ENCODE assay signal across 1 cellular context in the genomic region with DNA sequence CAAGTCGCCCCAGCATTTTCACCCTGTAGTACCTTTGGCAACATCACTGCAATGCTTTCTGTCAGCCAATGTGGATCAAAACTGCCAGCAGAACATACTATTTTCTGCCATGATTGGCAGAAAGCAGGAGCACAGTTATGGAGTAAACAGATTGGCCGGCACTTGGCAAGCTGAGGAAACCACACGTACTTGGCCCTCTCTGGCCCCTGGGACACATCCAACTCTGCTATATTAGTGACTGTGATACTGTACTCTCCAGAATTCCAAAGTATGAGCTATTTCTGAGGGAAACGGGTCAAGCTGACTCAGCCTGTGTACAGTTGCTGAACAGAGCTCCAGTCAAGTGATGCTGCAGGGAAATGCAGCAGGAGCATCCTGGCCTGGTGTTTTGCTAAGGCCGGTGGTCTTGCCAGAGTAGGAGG.
TF ChIP-seq lines count a peak whose summit lies in the region.

No MANE protein-coding gene starts in this region.

TF ChIP-seq in SK-N-SH, 30 proteins besides CTCF, POLR2A, EP300 and RAD21 (continued from another document):
- TF ChIP-seq MXI1 (IDR thresholded peaks at IDR 0.05; ENCODE audit: low read depth, low read length) (no peak), CHD2 (IDR thresholded peaks at IDR 0.05; ENCODE audit: low read length, partially characterized antibody) (no peak), MEF2A (IDR thresholded peaks at IDR 0.05; ENCODE audit: borderline replicate concordance, low read depth) (peak; percentile 94), JUND (IDR thresholded peaks at IDR 0.05) (peak; percentile 91), SIN3A (IDR thresholded peaks at IDR 0.05; ENCODE audit: borderline replicate concordance, low read depth, low read length) (peak; percentile 72; the same call in 1 of the 2 replicates), GABPA (IDR thresholded peaks at IDR 0.05; ENCODE audit: low read depth) (no peak), YY1 (IDR thresholded peaks at IDR 0.05; ENCODE audit: low read depth) (peak; percentile 57; the same call in 1 of the 2 replicates), GATA2 (CRISPR knock-in tag; IDR thresholded peaks at IDR 0.05) (no peak), NFIC (IDR thresholded peaks at IDR 0.05; ENCODE audit: borderline replicate concordance) (peak; percentile 99), SMC3 (IDR thresholded peaks at IDR 0.05; ENCODE audit: low read depth, low read length) (no peak), POLR2AphosphoS5 (IDR thresholded peaks at IDR 0.05; ENCODE audit: low read depth, low read length) (peak; percentile 74; the same call in 1 of the 2 replicates), RXRA (IDR thresholded peaks at IDR 0.05; ENCODE audit: borderline replicate concordance, low read depth) (peak; percentile 89; the same call in 1 of the 2 replicates), NRF1 (IDR thresholded peaks at IDR 0.05; ENCODE audit: low read depth, low read length) (no peak), ELF1 (IDR thresholded peaks at IDR 0.05) (peak; percentile 40; the same call in 1 of the 2 replicates)
- TF ChIP-seq, protein P1, sequence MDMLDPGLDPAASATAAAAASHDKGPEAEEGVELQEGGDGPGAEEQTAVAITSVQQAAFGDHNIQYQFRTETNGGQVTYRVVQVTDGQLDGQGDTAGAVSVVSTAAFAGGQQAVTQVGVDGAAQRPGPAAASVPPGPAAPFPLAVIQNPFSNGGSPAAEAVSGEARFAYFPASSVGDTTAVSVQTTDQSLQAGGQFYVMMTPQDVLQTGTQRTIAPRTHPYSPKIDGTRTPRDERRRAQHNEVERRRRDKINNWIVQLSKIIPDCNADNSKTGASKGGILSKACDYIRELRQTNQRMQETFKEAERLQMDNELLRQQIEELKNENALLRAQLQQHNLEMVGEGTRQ (IDR thresholded peaks at IDR 0.05; ENCODE audit: borderline replicate concordance, low read depth, low read length), result no peak
- TF ChIP-seq, protein P2, sequence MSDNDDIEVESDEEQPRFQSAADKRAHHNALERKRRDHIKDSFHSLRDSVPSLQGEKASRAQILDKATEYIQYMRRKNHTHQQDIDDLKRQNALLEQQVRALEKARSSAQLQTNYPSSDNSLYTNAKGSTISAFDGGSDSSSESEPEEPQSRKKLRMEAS (IDR thresholded peaks at IDR 0.05; ENCODE audit: low read depth), result peak; percentile 85
- TF ChIP-seq, protein P3, sequence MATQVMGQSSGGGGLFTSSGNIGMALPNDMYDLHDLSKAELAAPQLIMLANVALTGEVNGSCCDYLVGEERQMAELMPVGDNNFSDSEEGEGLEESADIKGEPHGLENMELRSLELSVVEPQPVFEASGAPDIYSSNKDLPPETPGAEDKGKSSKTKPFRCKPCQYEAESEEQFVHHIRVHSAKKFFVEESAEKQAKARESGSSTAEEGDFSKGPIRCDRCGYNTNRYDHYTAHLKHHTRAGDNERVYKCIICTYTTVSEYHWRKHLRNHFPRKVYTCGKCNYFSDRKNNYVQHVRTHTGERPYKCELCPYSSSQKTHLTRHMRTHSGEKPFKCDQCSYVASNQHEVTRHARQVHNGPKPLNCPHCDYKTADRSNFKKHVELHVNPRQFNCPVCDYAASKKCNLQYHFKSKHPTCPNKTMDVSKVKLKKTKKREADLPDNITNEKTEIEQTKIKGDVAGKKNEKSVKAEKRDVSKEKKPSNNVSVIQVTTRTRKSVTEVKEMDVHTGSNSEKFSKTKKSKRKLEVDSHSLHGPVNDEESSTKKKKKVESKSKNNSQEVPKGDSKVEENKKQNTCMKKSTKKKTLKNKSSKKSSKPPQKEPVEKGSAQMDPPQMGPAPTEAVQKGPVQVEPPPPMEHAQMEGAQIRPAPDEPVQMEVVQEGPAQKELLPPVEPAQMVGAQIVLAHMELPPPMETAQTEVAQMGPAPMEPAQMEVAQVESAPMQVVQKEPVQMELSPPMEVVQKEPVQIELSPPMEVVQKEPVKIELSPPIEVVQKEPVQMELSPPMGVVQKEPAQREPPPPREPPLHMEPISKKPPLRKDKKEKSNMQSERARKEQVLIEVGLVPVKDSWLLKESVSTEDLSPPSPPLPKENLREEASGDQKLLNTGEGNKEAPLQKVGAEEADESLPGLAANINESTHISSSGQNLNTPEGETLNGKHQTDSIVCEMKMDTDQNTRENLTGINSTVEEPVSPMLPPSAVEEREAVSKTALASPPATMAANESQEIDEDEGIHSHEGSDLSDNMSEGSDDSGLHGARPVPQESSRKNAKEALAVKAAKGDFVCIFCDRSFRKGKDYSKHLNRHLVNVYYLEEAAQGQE (IDR thresholded peaks at IDR 0.05; ENCODE audit: low read depth, low read length), result no peak; the same call in 1 of the 2 replicates
